In genomic region chr12:94596596-94596995, GRCh38 we compare ENCODE assay signal across 19 cellular contexts. TPM values are rescaled to one million over a fixed set of nuclear protein-coding genes. Genes with fewer than 3 reads are reported as not detected.
DNase-seq lines count a peak whose midpoint lies in the region; TF ChIP-seq lines count a peak whose summit lies in the region.
"Had no signal": no experiment of that assay in that cellular context is flagged by ENCODE, and none has a peak within 500 bp of the region (broad histone marks: within the 10 kb centered on the region; RNA-seq: fewer than 3 reads in every experiment).

No MANE protein-coding gene starts in this region.

- H3K36me3 Mint-ChIP-seq in osteocyte (ENCODE audit: unreplicated experiment), result no peaks in the 10 kb centered on the region

- TF ChIP-seq CTCF in fibroblast of mammary gland (conservative IDR thresholded peaks at IDR 0.05; ENCODE audit: control insufficient read depth, insufficient read depth, low read depth, low read length) (no peak), GM10266 (IDR thresholded peaks at IDR 0.05; ENCODE audit: control insufficient read depth, insufficient read depth, low read depth, missing control alignments) (no peak), osteocyte (IDR thresholded peaks at IDR 0.05) (no peak)

- H3K4me1 Mint-ChIP-seq in osteocyte (ENCODE audit: unreplicated experiment), result no peaks in the 10 kb centered on the region

- no peak overlapping the region for H3K4me3 ChIP-seq in fibroblast of mammary gland (ENCODE audit: control insufficient read depth, low read depth, low read length)
- H3K4me3 ChIP-seq in skeletal muscle cell (ENCODE audit: low read depth, low read length), result no peak overlapping the region
- H3K4me3 ChIP-seq: coronary artery, heart left ventricle, mucosa of descending colon, tibial artery had no signal

- no peak overlapping the region for H3K4me3 Mint-ChIP-seq in osteocyte (ENCODE audit: unreplicated experiment)

- DNase-seq in HCEC 1CT (peak; percentile 23), NCI-H2196 (lab: John Stamatoyannopoulos, UW; ENCODE audit: unreplicated experiment) (peak; percentile 88), fibroblast of mammary gland (ENCODE audit: low read depth) (peak; percentile 27), skeletal muscle cell (ENCODE audit: low read depth) (peak; percentile 48), GM03348 (ENCODE audit: low spot score) (no peak), GM10266 (ENCODE audit: extremely low spot score) (no peak), NCI-H524 treated with DMSO at 0.1 percent for 48 hours (lab: John Stamatoyannopoulos, UW) (no peak), osteocyte (ENCODE audit: extremely low spot score, unreplicated experiment) (no peak)
- DNase-seq: activated naive CD4-positive, alpha-beta T cell treated with anti-CD3 and anti-CD28 coated beads, Interleukin-2, amount 50 U/mL, for 16 hours; activated T-cell treated with anti-CD3 and anti-CD28 coated beads for 4 hours; heart left ventricle; kidney; NCI-H146; RPMI8226; stimulated activated CD4-positive, alpha-beta T cell treated with anti-CD3 and anti-CD28 coated beads, Interleukin-4, amount 100 ng/mL, for 24 hours; SW 1271; tibial artery had no signal

- no peak overlapping the region for H3K27ac Mint-ChIP-seq in osteocyte (ENCODE audit: unreplicated experiment)

- H3K9me3 Mint-ChIP-seq in osteocyte (ENCODE audit: unreplicated experiment), result no peaks in the 10 kb centered on the region

- peaks cover 36% of the 10 kb centered on the region for H3K27me3 Mint-ChIP-seq in osteocyte (ENCODE audit: unreplicated experiment)

RNA-seq across cellular contexts. Expression of gene TMCC3, which starts 53.8 kb away (rescaled TPM):
- total RNA-seq in osteocyte, result not detected in 2 replicates

Comparison
In these comparisons a context has a peak if more than half of its experiments do, and no peak if none do; other contexts are left out.
1. DNase-seq: peak in HCEC 1CT (single experiment), NCI-H2196 (single experiment), fibroblast of mammary gland (single experiment) and skeletal muscle cell (single experiment); none in GM03348 (single experiment), GM10266 (single experiment), NCI-H524 treated with DMSO at 0.1 percent for 48 hours (single experiment) and osteocyte (single experiment).